Comparison of ENCODE assay signal across 1 cellular context in genomic region chr5:40798012-40798855, GRCh38.
TF ChIP-seq lines count a peak whose summit lies in the region.

PRKAA1 (minus strand) TSS chr5:40798374; CDS start chr5:40798189, 185 bp downstream.

TF ChIP-seq in HepG2, 621 proteins besides CTCF, POLR2A, EP300 and RAD21 (continued from another document and continues in another):
- TF ChIP-seq FOXP4 (CRISPR knock-in tag; IDR thresholded peaks at IDR 0.05) = 0 out of 2 replicates have a peak, but pooled peaks have one; percentile 26
- peak; percentile 64 for TF ChIP-seq GABPB1 (CRISPR knock-in tag; IDR thresholded peaks at IDR 0.05)
- TF ChIP-seq, protein P1, sequence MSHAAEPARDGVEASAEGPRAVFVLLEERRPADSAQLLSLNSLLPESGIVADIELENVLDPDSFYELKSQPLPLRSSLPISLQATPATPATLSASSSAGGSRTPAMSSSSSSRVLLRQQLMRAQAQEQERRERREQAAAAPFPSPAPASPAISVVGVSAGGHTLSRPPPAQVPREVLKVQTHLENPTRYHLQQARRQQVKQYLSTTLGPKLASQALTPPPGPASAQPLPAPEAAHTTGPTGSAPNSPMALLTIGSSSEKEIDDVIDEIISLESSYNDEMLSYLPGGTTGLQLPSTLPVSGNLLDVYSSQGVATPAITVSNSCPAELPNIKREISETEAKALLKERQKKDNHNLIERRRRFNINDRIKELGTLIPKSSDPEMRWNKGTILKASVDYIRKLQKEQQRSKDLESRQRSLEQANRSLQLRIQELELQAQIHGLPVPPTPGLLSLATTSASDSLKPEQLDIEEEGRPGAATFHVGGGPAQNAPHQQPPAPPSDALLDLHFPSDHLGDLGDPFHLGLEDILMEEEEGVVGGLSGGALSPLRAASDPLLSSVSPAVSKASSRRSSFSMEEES (CRISPR knock-in tag; IDR thresholded peaks at IDR 0.05) = 0 out of 2 replicates have a peak, but pooled peaks have one; percentile 22
- TF ChIP-seq ZNF256 (CRISPR knock-in tag; conservative IDR thresholded peaks at IDR 0.05) = peak; percentile 52; the same call in 1 of the 2 replicates
- TF ChIP-seq, protein P2, sequence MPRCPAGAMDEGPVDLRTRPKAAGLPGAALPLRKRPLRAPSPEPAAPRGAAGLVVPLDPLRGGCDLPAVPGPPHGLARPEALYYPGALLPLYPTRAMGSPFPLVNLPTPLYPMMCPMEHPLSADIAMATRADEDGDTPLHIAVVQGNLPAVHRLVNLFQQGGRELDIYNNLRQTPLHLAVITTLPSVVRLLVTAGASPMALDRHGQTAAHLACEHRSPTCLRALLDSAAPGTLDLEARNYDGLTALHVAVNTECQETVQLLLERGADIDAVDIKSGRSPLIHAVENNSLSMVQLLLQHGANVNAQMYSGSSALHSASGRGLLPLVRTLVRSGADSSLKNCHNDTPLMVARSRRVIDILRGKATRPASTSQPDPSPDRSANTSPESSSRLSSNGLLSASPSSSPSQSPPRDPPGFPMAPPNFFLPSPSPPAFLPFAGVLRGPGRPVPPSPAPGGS (CRISPR knock-in tag; IDR thresholded peaks at IDR 0.05) = peak; percentile 59; the same call in 1 of the 2 replicates
- TF ChIP-seq ZNF263 (CRISPR knock-in tag; IDR thresholded peaks at IDR 0.05) = peak; percentile 43; the same call in 1 of the 2 replicates
- no peak for TF ChIP-seq ZNF326 (CRISPR knock-in tag; IDR thresholded peaks at IDR 0.05; ENCODE audit: borderline replicate concordance)
- TF ChIP-seq HOXA5 (CRISPR knock-in tag; IDR thresholded peaks at IDR 0.05) = peak; percentile 87
- TF ChIP-seq ZNF768 (CRISPR knock-in tag; IDR thresholded peaks at IDR 0.05) = no peak
- TF ChIP-seq, protein P3, sequence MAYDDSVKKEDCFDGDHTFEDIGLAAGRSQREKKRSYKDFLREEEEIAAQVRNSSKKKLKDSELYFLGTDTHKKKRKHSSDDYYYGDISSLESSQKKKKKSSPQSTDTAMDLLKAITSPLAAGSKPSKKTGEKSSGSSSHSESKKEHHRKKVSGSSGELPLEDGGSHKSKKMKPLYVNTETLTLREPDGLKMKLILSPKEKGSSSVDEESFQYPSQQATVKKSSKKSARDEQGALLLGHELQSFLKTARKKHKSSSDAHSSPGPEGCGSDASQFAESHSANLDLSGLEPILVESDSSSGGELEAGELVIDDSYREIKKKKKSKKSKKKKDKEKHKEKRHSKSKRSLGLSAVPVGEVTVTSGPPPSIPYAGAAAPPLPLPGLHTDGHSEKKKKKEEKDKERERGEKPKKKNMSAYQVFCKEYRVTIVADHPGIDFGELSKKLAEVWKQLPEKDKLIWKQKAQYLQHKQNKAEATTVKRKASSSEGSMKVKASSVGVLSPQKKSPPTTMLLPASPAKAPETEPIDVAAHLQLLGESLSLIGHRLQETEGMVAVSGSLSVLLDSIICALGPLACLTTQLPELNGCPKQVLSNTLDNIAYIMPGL (CRISPR knock-in tag; IDR thresholded peaks at IDR 0.05; ENCODE audit: borderline replicate concordance in 1 of 2, low read depth in 1 of 2) = peak; percentile 84 to 92
- TF ChIP-seq ZNF788 (CRISPR knock-in tag; IDR thresholded peaks at IDR 0.05; ENCODE audit: borderline replicate concordance) = peak; percentile 91
- TF ChIP-seq, protein P4, sequence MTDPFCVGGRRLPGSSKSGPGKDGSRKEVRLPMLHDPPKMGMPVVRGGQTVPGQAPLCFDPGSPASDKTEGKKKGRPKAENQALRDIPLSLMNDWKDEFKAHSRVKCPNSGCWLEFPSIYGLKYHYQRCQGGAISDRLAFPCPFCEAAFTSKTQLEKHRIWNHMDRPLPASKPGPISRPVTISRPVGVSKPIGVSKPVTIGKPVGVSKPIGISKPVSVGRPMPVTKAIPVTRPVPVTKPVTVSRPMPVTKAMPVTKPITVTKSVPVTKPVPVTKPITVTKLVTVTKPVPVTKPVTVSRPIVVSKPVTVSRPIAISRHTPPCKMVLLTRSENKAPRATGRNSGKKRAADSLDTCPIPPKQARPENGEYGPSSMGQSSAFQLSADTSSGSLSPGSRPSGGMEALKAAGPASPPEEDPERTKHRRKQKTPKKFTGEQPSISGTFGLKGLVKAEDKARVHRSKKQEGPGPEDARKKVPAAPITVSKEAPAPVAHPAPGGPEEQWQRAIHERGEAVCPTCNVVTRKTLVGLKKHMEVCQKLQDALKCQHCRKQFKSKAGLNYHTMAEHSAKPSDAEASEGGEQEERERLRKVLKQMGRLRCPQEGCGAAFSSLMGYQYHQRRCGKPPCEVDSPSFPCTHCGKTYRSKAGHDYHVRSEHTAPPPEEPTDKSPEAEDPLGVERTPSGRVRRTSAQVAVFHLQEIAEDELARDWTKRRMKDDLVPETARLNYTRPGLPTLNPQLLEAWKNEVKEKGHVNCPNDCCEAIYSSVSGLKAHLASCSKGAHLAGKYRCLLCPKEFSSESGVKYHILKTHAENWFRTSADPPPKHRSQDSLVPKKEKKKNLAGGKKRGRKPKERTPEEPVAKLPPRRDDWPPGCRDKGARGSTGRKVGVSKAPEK (CRISPR knock-in tag; IDR thresholded peaks at IDR 0.05; ENCODE audit: borderline replicate concordance) = no peak
- TF ChIP-seq POLR2AphosphoS5 (IDR thresholded peaks at IDR 0.05; ENCODE audit: low read depth, low read length) = peak; percentile 86
- TF ChIP-seq ERF (CRISPR knock-in tag; IDR thresholded peaks at IDR 0.05) = 0 out of 2 replicates have a peak, but pooled peaks have one; percentile 36
- peak; percentile 36; the same call in 1 of the 2 replicates for TF ChIP-seq FOXJ3 (CRISPR knock-in tag; IDR thresholded peaks at IDR 0.05; ENCODE audit: borderline replicate concordance)
- TF ChIP-seq ZNF878 (CRISPR knock-in tag; IDR thresholded peaks at IDR 0.05) = 0 out of 2 replicates have a peak, but pooled peaks have one; percentile 66
- peak; percentile 53; the same call in 1 of the 2 replicates for TF ChIP-seq ZNF274 (CRISPR knock-in tag; IDR thresholded peaks at IDR 0.05)
- TF ChIP-seq ETS1 (CRISPR knock-in tag; IDR thresholded peaks at IDR 0.05) = 0 out of 2 replicates have a peak, but pooled peaks have one; percentile 46
- TF ChIP-seq, protein P5, sequence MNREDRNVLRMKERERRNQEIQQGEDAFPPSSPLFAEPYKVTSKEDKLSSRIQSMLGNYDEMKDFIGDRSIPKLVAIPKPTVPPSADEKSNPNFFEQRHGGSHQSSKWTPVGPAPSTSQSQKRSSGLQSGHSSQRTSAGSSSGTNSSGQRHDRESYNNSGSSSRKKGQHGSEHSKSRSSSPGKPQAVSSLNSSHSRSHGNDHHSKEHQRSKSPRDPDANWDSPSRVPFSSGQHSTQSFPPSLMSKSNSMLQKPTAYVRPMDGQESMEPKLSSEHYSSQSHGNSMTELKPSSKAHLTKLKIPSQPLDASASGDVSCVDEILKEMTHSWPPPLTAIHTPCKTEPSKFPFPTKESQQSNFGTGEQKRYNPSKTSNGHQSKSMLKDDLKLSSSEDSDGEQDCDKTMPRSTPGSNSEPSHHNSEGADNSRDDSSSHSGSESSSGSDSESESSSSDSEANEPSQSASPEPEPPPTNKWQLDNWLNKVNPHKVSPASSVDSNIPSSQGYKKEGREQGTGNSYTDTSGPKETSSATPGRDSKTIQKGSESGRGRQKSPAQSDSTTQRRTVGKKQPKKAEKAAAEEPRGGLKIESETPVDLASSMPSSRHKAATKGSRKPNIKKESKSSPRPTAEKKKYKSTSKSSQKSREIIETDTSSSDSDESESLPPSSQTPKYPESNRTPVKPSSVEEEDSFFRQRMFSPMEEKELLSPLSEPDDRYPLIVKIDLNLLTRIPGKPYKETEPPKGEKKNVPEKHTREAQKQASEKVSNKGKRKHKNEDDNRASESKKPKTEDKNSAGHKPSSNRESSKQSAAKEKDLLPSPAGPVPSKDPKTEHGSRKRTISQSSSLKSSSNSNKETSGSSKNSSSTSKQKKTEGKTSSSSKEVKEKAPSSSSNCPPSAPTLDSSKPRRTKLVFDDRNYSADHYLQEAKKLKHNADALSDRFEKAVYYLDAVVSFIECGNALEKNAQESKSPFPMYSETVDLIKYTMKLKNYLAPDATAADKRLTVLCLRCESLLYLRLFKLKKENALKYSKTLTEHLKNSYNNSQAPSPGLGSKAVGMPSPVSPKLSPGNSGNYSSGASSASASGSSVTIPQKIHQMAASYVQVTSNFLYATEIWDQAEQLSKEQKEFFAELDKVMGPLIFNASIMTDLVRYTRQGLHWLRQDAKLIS (CRISPR knock-in tag; IDR thresholded peaks at IDR 0.05) = 0 out of 2 replicates have a peak, but pooled peaks have one; percentile 38
- peak; percentile 76 for TF ChIP-seq ZGPAT (CRISPR knock-in tag; IDR thresholded peaks at IDR 0.05)
- 0 out of 2 replicates have a peak, but pooled peaks have one; percentile 21 for TF ChIP-seq HMG20A (CRISPR knock-in tag; IDR thresholded peaks at IDR 0.05; ENCODE audit: borderline replicate concordance)
- TF ChIP-seq ASH2L (IDR thresholded peaks at IDR 0.05; ENCODE audit: insufficient read length, low read depth, low read length) = peak; percentile 31
- peak; percentile 59; the same call in 1 of the 2 replicates for TF ChIP-seq DMAP1 (CRISPR knock-in tag; IDR thresholded peaks at IDR 0.05)
- 0 out of 2 replicates have a peak, but pooled peaks have one; percentile 20 for TF ChIP-seq MEIS2 (CRISPR knock-in tag; IDR thresholded peaks at IDR 0.05)
- no peak; the same call in 1 of the 2 replicates for TF ChIP-seq TARDBP (CRISPR knock-in tag; IDR thresholded peaks at IDR 0.05)
- TF ChIP-seq TSC22D2 (CRISPR knock-in tag; IDR thresholded peaks at IDR 0.05; ENCODE audit: borderline replicate concordance) = no peak
- no peak for TF ChIP-seq PAX8 (CRISPR knock-in tag; IDR thresholded peaks at IDR 0.05; ENCODE audit: borderline replicate concordance)
- no peak for TF ChIP-seq ZNF136 (CRISPR knock-in tag; IDR thresholded peaks at IDR 0.05; ENCODE audit: low read depth)
- TF ChIP-seq TEAD2 (CRISPR knock-in tag; IDR thresholded peaks at IDR 0.05) = no peak
- peak; percentile 68; the same call in 1 of the 2 replicates for TF ChIP-seq ZNF761 (CRISPR knock-in tag; conservative IDR thresholded peaks at IDR 0.05)
- peak; percentile 24 for TF ChIP-seq GATAD2A (CRISPR knock-in tag; IDR thresholded peaks at IDR 0.05)
- no peak for TF ChIP-seq SYNCRIP (IDR thresholded peaks at IDR 0.05; ENCODE audit: insufficient read depth, low read depth, low read length)
- TF ChIP-seq SAP130 (CRISPR knock-in tag; IDR thresholded peaks at IDR 0.05; ENCODE audit: low read depth) = peak; percentile 65
- peak; percentile 60; the same call in 1 of the 2 replicates for TF ChIP-seq MYC (CRISPR knock-in tag; IDR thresholded peaks at IDR 0.05; ENCODE audit: borderline replicate concordance)
- peak; percentile 73 for TF ChIP-seq HDAC1 (CRISPR knock-in tag; IDR thresholded peaks at IDR 0.05)
- TF ChIP-seq, protein P6, sequence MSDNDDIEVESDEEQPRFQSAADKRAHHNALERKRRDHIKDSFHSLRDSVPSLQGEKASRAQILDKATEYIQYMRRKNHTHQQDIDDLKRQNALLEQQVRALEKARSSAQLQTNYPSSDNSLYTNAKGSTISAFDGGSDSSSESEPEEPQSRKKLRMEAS (IDR thresholded peaks at IDR 0.05) = peak; percentile 80
- TF ChIP-seq BRCA1 (CRISPR knock-in tag; IDR thresholded peaks at IDR 0.05) = 0 out of 2 replicates have a peak, but pooled peaks have one; percentile 25
- peak; percentile 62 for TF ChIP-seq ZFY (CRISPR knock-in tag; IDR thresholded peaks at IDR 0.05)
- 0 out of 2 replicates have a peak, but pooled peaks have one; percentile 45 for TF ChIP-seq PITX1 (CRISPR knock-in tag; IDR thresholded peaks at IDR 0.05)
- TF ChIP-seq PRMT3 (CRISPR knock-in tag; IDR thresholded peaks at IDR 0.05; ENCODE audit: borderline replicate concordance, low read depth) = no peak
- TF ChIP-seq CBX5 (CRISPR knock-in tag; IDR thresholded peaks at IDR 0.05; ENCODE audit: borderline replicate concordance) = 0 out of 2 replicates have a peak, but pooled peaks have one; percentile 38
